ENCODE assay signal across 24 cellular contexts in genomic region chr6:42729731-42730130, GRCh38. TPM values are rescaled to one million over a fixed set of nuclear protein-coding genes. Genes with fewer than 3 reads are reported as not detected.
DNase-seq lines count a peak whose midpoint lies in the region; ATAC-seq and TF ChIP-seq lines count a peak whose summit lies in the region.
"Had no signal": no experiment of that assay in that cellular context is flagged by ENCODE, and none has a peak within 500 bp of the region (broad histone marks: within the 10 kb centered on the region; RNA-seq: fewer than 3 reads in every experiment).

No MANE protein-coding gene starts in this region.

- H3K4me1 ChIP-seq in gastrocnemius medialis: peaks cover 13 to 23% of the 10 kb centered on the region in 2 donors
- H3K4me1 ChIP-seq in vagina: peaks cover 17% of the 10 kb centered on the region
- H3K4me1 ChIP-seq: BE2C, colonic mucosa, SJSA1 had no signal

- TF ChIP-seq POLR2A in gastrocnemius medialis (IDR thresholded peaks at IDR 0.05) (no peak), vagina (IDR thresholded peaks at IDR 0.05) (no peak)

- peaks cover 1% of the 10 kb centered on the region; the same call in 1 of the 2 replicates for H3K27me3 Mint-ChIP-seq in HFFc6 (ENCODE audit: insufficient read depth)
- H3K27me3 Mint-ChIP-seq: IgD-negative memory B cell; stimulated activated naive CD8-positive, alpha-beta T cell treated with anti-CD3 and anti-CD28 coated beads, Interleukin-15, Interleukin-2, amounts not matched to agents 100 ng/mL and 50 ng/mL, for 24 hours had no signal

- in situ Hi-C loops in gastrocnemius medialis (cut with MboI; ENCODE audit: low sequenced_read_pairs in 4 of 4) (loop anchor here (5.0 to 25.0 kb wide), 5 partner anchors 67 to 148 kb away; partner anchors contain the start of gene RPL7L1 (in 2 of the 4)), GM13977 (cut with MboI; ENCODE audit: low pct_unique_long_range_greater_than_20kb, low sequenced_read_pairs, unreplicated experiment) (no loop called here)

- no peaks in the 10 kb centered on the region for H3K27me3 ChIP-seq in gastrocnemius medialis
- H3K27me3 ChIP-seq in vagina: no peaks in the 10 kb centered on the region
- H3K27me3 ChIP-seq: BE2C, colonic mucosa, SJSA1 had no signal

- TF ChIP-seq CTCF in HFFc6 (IDR thresholded peaks at IDR 0.05) (no peak), fibroblast of pulmonary artery (IDR thresholded peaks at IDR 0.05; ENCODE audit: low read length, missing control alignments) (no peak), gastrocnemius medialis (IDR thresholded peaks at IDR 0.05 in 4 of 5, conservative IDR thresholded peaks at IDR 0.05 in 1 of 5) (no peak), vagina (IDR thresholded peaks at IDR 0.05) (no peak), GM13977 (IDR thresholded peaks at IDR 0.05; ENCODE audit: extremely low read depth, insufficient read depth, missing control alignments) (no peak)

- peak; percentile 24 to 55 for ATAC-seq in gastrocnemius medialis
- ATAC-seq: activated T-cell treated with anti-CD3 and anti-CD28 coated beads, Interleukin-2, amount 50 U/mL, for 4 hours; natural killer cell treated with Interleukin-12 subunit alpha and Interleukin-12 subunit beta and Interleukin-15 and Interleukin-18, amount 100 ng/mL, for 72 hours had no signal

- H3K27ac Mint-ChIP-seq in HFFc6: no peak overlapping the region
- H3K27ac Mint-ChIP-seq: IgD-negative memory B cell; natural killer cell treated with Interleukin-12 subunit alpha and Interleukin-12 subunit beta and Interleukin-15 and Interleukin-18, amount 100 ng/mL, for 72 hours; stimulated activated naive CD8-positive, alpha-beta T cell treated with anti-CD3 and anti-CD28 coated beads, Interleukin-15, Interleukin-2, amounts not matched to agents 100 ng/mL and 50 ng/mL, for 24 hours had no signal

- peaks cover 11% of the 10 kb centered on the region for H3K9me3 Mint-ChIP-seq in HFFc6
- H3K9me3 Mint-ChIP-seq: activated T-cell treated with anti-CD3 and anti-CD28 coated beads, Interleukin-2, amount 50 U/mL, for 4 hours; IgD-negative memory B cell; natural killer cell treated with Interleukin-12 subunit alpha and Interleukin-12 subunit beta and Interleukin-15 and Interleukin-18, amount 100 ng/mL, for 72 hours; stimulated activated naive CD8-positive, alpha-beta T cell treated with anti-CD3 and anti-CD28 coated beads, Interleukin-15, Interleukin-2, amounts not matched to agents 100 ng/mL and 50 ng/mL, for 24 hours had no signal

- DNase-seq in HFFc6 (peak; percentile 35), RPMI7951 (ENCODE audit: low read depth) (peak; percentile 25), fibroblast of pulmonary artery (ENCODE audit: low read depth) (peak; percentile 38), gastrocnemius medialis (peak in 1 of 2 donors; percentile 41), vagina (ENCODE audit: extremely low spot score in 2 of 2) (no peak), GM13977 (ENCODE audit: low spot score) (no peak), NCI-H510A treated with DMSO at 0.1 percent for 48 hours (lab: John Stamatoyannopoulos, UW) (no peak)
- DNase-seq: activated CD4-positive, CD25-positive, alpha-beta regulatory T cell; activated naive CD4-positive, alpha-beta T cell treated with anti-CD3 and anti-CD28 coated beads, Interleukin-2, amount 50 U/mL, for 16 hours; activated T-cell treated with anti-CD3 and anti-CD28 coated beads, Interleukin-2, amount 50 U/mL, for 4 hours; BE2C; colonic mucosa; H7; MV-4-11; NCI-H187 treated with DMSO at 0.1 percent for 48 hours; NCI-H510A; T-helper 9 cell; trophoblast cell had no signal

- peak overlapping the region in 2 of 4 donors; percentile 38 to 60 for H3K27ac ChIP-seq in gastrocnemius medialis
- no peak overlapping the region for H3K27ac ChIP-seq in vagina
- H3K27ac ChIP-seq: colonic mucosa, SJSA1 had no signal

- H3K36me3 ChIP-seq in gastrocnemius medialis (no peaks in the 10 kb centered on the region), vagina (no peaks in the 10 kb centered on the region)
- H3K36me3 ChIP-seq: BE2C, colonic mucosa, SJSA1 had no signal

- peaks cover 33% of the 10 kb centered on the region for H3K4me1 Mint-ChIP-seq in HFFc6 (ENCODE audit: low read depth)

- no peaks in the 10 kb centered on the region for H3K36me3 Mint-ChIP-seq in HFFc6 (ENCODE audit: low read depth)
- H3K36me3 Mint-ChIP-seq: IgD-negative memory B cell; natural killer cell treated with Interleukin-12 subunit alpha and Interleukin-12 subunit beta and Interleukin-15 and Interleukin-18, amount 100 ng/mL, for 72 hours had no signal

- no peak overlapping the region for H3K4me3 Mint-ChIP-seq in HFFc6
- H3K4me3 Mint-ChIP-seq: activated T-cell treated with anti-CD3 and anti-CD28 coated beads, Interleukin-2, amount 50 U/mL, for 4 hours; natural killer cell treated with Interleukin-12 subunit alpha and Interleukin-12 subunit beta and Interleukin-15 and Interleukin-18, amount 100 ng/mL, for 72 hours; stimulated activated naive CD8-positive, alpha-beta T cell treated with anti-CD3 and anti-CD28 coated beads, Interleukin-15, Interleukin-2, amounts not matched to agents 100 ng/mL and 50 ng/mL, for 24 hours had no signal

- H3K9me3 ChIP-seq in gastrocnemius medialis (no peaks in the 10 kb centered on the region), vagina (no peaks in the 10 kb centered on the region)
- H3K9me3 ChIP-seq: BE2C, Caco-2, colonic mucosa, SJSA1 had no signal

- intact Hi-C loops in gastrocnemius medialis (cut with DNase I; ENCODE audit: low total_unique reads): no loop called here
- intact Hi-C loops in vagina (cut with DNase I): loop anchor here (5.0 to 10.0 kb wide), 2 partner anchors 67 to 145 kb away; partner anchors contain the start of gene RPL7L1

- H3K4me3 ChIP-seq in fibroblast of pulmonary artery (replicated peaks; ENCODE audit: low read depth, low read length) (no peak overlapping the region), gastrocnemius medialis (no peak overlapping the region), vagina (no peak overlapping the region)
- H3K4me3 ChIP-seq: colonic mucosa, SJSA1 had no signal

RNA-seq across cellular contexts. Expression of gene PRPH2, which starts 7.3 kb away (rescaled TPM):
- 1 to 10 TPM in 2 of 6 experiments, under 1 TPM in 4; 0.19 to 2.0 (median 0.37) TPM for total RNA-seq in HFFc6 (2021; fragmentation: NEBNext Ultra II Directional; extraction: Animal tissue kit (Norgen Biotek cat#: 25700))
- total RNA-seq in RPMI7951 (2014; rRNA removed; shearing (Covaris generic)): 1.8 and 2.5 TPM in 2 replicates
- total RNA-seq in gastrocnemius medialis: 1 to 10 TPM in 2 of 4 donors, under 1 TPM in 2; 0.16 to 3.8 (median 1.8) TPM
- total RNA-seq in vagina: not detected
- total RNA-seq: Caco-2, G401, SJSA1 had no signal

RNA-seq across cellular contexts. Expression of gene TBCC, which starts 16.2 kb away (rescaled TPM):
- total RNA-seq in HFFc6 (2021; fragmentation: NEBNext Ultra II Directional; extraction: Animal tissue kit (Norgen Biotek cat#: 25700)): 10 to 100 TPM; 20.6 to 25.2 (median 22.5) TPM
- 47.8 and 63.7 TPM in 2 replicates for total RNA-seq in RPMI7951 (2014; rRNA removed; shearing (Covaris generic))
- total RNA-seq in gastrocnemius medialis (10 to 100 TPM; 33.2 to 61.8 (median 45.1) TPM), vagina (16.7 TPM)

RNA-seq across cellular contexts. Expression of gene BICRAL, which starts 52.1 kb away (rescaled TPM):
- 1 to 10 TPM; 8.0 to 9.8 (median 9.4) TPM for total RNA-seq in HFFc6 (2021; fragmentation: NEBNext Ultra II Directional; extraction: Animal tissue kit (Norgen Biotek cat#: 25700))
- total RNA-seq in RPMI7951 (2014; rRNA removed; shearing (Covaris generic)): 4.2 and 4.4 TPM in 2 replicates
- total RNA-seq in gastrocnemius medialis (10 to 100 TPM in 2 of 4 donors, 1 to 10 TPM in 2; 7.9 to 10.2 (median 9.7) TPM), vagina (19.2 TPM)

Comparison
In these comparisons a context has a peak if more than half of its experiments do, and no peak if none do; other contexts are left out.
1. DNase-seq: peak in HFFc6 (single experiment), RPMI7951 (single experiment) and fibroblast of pulmonary artery (single experiment); none in vagina (0 of 2), GM13977 (single experiment) and NCI-H510A treated with DMSO at 0.1 percent for 48 hours (single experiment).